In the genomic region with DNA sequence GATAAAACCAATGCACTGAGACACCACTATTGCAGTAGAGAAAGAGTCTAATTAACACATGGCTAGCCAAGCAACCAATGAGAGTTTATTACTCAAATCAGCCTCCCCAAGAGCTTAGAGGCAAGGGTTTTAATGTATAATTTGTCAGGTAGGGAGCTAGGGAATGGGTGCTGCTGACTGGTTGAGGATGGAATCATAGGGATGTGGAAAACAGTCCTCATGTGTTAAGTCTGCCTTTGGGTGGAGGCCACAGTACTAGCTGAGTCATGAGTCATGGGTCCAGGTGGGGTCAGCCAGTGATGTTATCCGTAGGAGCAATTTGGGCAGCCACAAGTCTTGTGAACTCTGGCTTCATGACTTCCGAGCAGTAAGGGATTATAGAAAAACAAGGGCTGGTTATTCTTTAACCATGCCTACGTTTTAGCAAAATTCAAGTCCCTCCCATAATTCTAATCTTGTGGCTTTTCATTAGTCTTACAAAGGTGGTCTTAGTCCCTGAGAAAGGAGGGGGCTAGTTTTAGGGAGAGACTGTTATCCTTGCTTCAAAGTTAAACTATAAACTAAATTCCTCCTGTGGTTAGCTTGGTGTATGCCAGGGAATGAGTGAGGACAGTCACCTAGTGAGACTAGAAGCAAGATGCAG, we compare ENCODE assay signal across 17 cellular contexts. TPM values are rescaled to one million over a fixed set of nuclear protein-coding genes. Genes with fewer than 3 reads are reported as not detected.
DNase-seq lines count a peak whose midpoint lies in the region; ATAC-seq, FAIRE-seq and TF ChIP-seq lines count a peak whose summit lies in the region.
"Had no signal": no experiment of that assay in that cellular context is flagged by ENCODE, and none has a peak within 500 bp of the region (broad histone marks: within the 10 kb centered on the region; RNA-seq: fewer than 3 reads in every experiment).

No MANE protein-coding gene starts in this region.

- H3K9me3 ChIP-seq in HepG2 (ENCODE audit: low read length) (peaks cover 13% of the 10 kb centered on the region), right lobe of liver (no peaks in the 10 kb centered on the region), heart right ventricle (peaks cover 0 to 9% (median 0%) of the 10 kb centered on the region in 11 donors)

- H3K4me3 ChIP-seq in HepG2 (replicated peaks in 1 of 3; ENCODE audit: insufficient read depth in 1 of 3, low read depth in 2 of 3, low read length in 3 of 3) (peak overlapping the region in 2 of 3 experiments; percentile 30 to 31; a peak in 2 of 6 replicates), right lobe of liver (no peak overlapping the region), heart right ventricle (no peak overlapping the region)
- H3K4me3 ChIP-seq: esophagus squamous epithelium had no signal

- TF ChIP-seq EP300 in HepG2 (IDR thresholded peaks at IDR 0.05; ENCODE audit: low read depth in 2 of 2, low read length in 2 of 2) (peak in 1 of 2 experiments; percentile 81; a peak in 1 of 4 replicates), HepG2 (CRISPR knock-in tag; IDR thresholded peaks at IDR 0.05; ENCODE audit: borderline replicate concordance) (no peak; the same call in 1 of the 2 replicates)

- POLR2A ChIA-PET in HepG2 (lab: Yijun Ruan, JAX): interaction anchor here (1.0 to 1.5 kb wide), 4 partner anchors 10 to 145 kb away, joined by 3 to 5 read pairs (median 4); a partner anchor contains a TSS

- H3K27ac ChIP-seq in HepG2 (ENCODE audit: extremely low read length, insufficient read depth, low read length) (peak overlapping the region; percentile 79), right lobe of liver (no peak overlapping the region), heart right ventricle (no peak overlapping the region)
- H3K27ac ChIP-seq: esophagus squamous epithelium had no signal

- peak overlapping the region; percentile 82 for H3K27ac Mint-ChIP-seq in activated naive CD8-positive, alpha-beta T cell
- H3K27ac Mint-ChIP-seq: mesothelial cell of epicardium had no signal

- no peak for TF ChIP-seq RAD21 in HepG2 (CRISPR knock-in tag; IDR thresholded peaks at IDR 0.05)

- DNase-seq in HepG2 (ENCODE audit: low spot score) (peak; percentile 83), right lobe of liver (no peak), kidney tubule cell (ENCODE audit: low spot score) (peak; percentile 97), heart right ventricle (no peak), HuH-7.5 (ENCODE audit: low spot score) (no peak), AML-193 (lab: John Stamatoyannopoulos, UW) (no peak)
- DNase-seq: COR-L47, esophagus squamous epithelium, kidney, NCI-H1694 treated with DMSO at 0.1 percent for 48 hours had no signal

- TF ChIP-seq CTCF in HepG2 (CRISPR knock-in tag; IDR thresholded peaks at IDR 0.05): no peak
- no peak for TF ChIP-seq CTCF in right lobe of liver (IDR thresholded peaks at IDR 0.05)
- no peak for TF ChIP-seq CTCF in heart right ventricle (IDR thresholded peaks at IDR 0.05)

- H3K36me3 ChIP-seq in HepG2 (replicated peaks in 1 of 2; ENCODE audit: control insufficient read depth in 1 of 2, insufficient read depth in 2 of 2, low read length in 2 of 2): no peaks in the 10 kb centered on the region
- H3K36me3 ChIP-seq in right lobe of liver: no peaks in the 10 kb centered on the region
- no peaks in the 10 kb centered on the region for H3K36me3 ChIP-seq in heart right ventricle
- H3K36me3 ChIP-seq: esophagus squamous epithelium had no signal

- no peak overlapping the region for H2AFZ ChIP-seq in HepG2 (ENCODE audit: low read length)

- ATAC-seq in HepG2 (peak; percentile 93), right lobe of liver (no peak), HG03280 (IDR thresholded peaks at IDR 0.05; ENCODE audit: unreplicated experiment) (no peak), heart right ventricle (no peak)
- ATAC-seq: HCT116, Right ventricle myocardium inferior had no signal

- H3K4me1 Mint-ChIP-seq in activated naive CD8-positive, alpha-beta T cell (ENCODE audit: low read depth): peaks cover 28% of the 10 kb centered on the region
- H3K4me1 Mint-ChIP-seq: mesothelial cell of epicardium had no signal

- H4K20me1 ChIP-seq in HepG2 (ENCODE audit: insufficient read depth, low read length): no peaks in the 10 kb centered on the region

- WGBS in HepG2 (ENCODE audit: low lambda C conversion rate): 0% methylated on average over 3 of the region's 3 CpGs
- 82% methylated on average over 3 of the region's 3 CpGs for WGBS in right lobe of liver (ENCODE audit: insufficient coverage, low coverage, low lambda C conversion rate, missing lambda C conversion rate)
- 84 to 87% methylated on average over 3 of the region's 3 CpGs for WGBS in heart right ventricle, 2 donors

- peaks cover 4% of the 10 kb centered on the region for H3K36me3 Mint-ChIP-seq in activated naive CD8-positive, alpha-beta T cell
- H3K36me3 Mint-ChIP-seq: mesothelial cell of epicardium had no signal

- H3K27me3 ChIP-seq in HepG2 (ENCODE audit: control insufficient read depth in 1 of 2, insufficient read depth in 2 of 2, low read length in 2 of 2) (no peaks in the 10 kb centered on the region), right lobe of liver (no peaks in the 10 kb centered on the region), heart right ventricle (no peaks in the 10 kb centered on the region)
- H3K27me3 ChIP-seq: esophagus squamous epithelium had no signal

- H3K27me3 Mint-ChIP-seq in activated naive CD8-positive, alpha-beta T cell: no peaks in the 10 kb centered on the region

- peak overlapping the region; percentile 76 for H3K4me2 ChIP-seq in HepG2 (ENCODE audit: low read depth, low read length)

- peak overlapping the region; percentile 46; the same call in 1 of the 2 replicates for H3K9ac ChIP-seq in HepG2 (ENCODE audit: insufficient read depth, low read depth, low read length)

- CTCF ChIA-PET in HepG2 (lab: Yijun Ruan, JAX; ENCODE audit: low intra/inter-chr PET ratio, low total read pairs): no interaction called here

- FAIRE-seq in HepG2 (lab: Jason Lieb, UNC): peak; percentile 56
- FAIRE-seq: bronchial epithelial cell, G401.6, kidney had no signal

- peaks cover 34% of the 10 kb centered on the region for H3K4me1 ChIP-seq in HepG2 (ENCODE audit: insufficient read depth, low read length)
- no peaks in the 10 kb centered on the region for H3K4me1 ChIP-seq in right lobe of liver
- H3K4me1 ChIP-seq in heart right ventricle: no peaks in the 10 kb centered on the region
- H3K4me1 ChIP-seq: esophagus squamous epithelium had no signal

- BruUV-seq in HepG2 (replicated peaks; lab: Mats Ljungman, UMichigan): no TSS peak

- H3K4me3 Mint-ChIP-seq in activated naive CD8-positive, alpha-beta T cell: peak overlapping the region; percentile 25
- H3K4me3 Mint-ChIP-seq: mesothelial cell of epicardium had no signal

- TF ChIP-seq POLR2A in HepG2 (IDR thresholded peaks at IDR 0.05; ENCODE audit: insufficient read depth in 1 of 2, low read depth in 2 of 2, low read length in 2 of 2): no peak
- TF ChIP-seq POLR2A in right lobe of liver (IDR thresholded peaks at IDR 0.05): no peak

- H3K79me2 ChIP-seq in HepG2 (ENCODE audit: insufficient read depth, low read length): no peaks in the 10 kb centered on the region

- peaks cover 6% of the 10 kb centered on the region for H3K9me3 Mint-ChIP-seq in activated naive CD8-positive, alpha-beta T cell (ENCODE audit: low read depth)

- in situ Hi-C loops in HepG2 (cut with HindIII; ENCODE audit: extremely low pct_ligation_motif_present, low pct_unique_long_range_greater_than_20kb): no loop called here

- intact Hi-C loops in HepG2 (cut with micrococcal nuclease; ENCODE audit: unreplicated experiment) (no loop called here), right lobe of liver (cut with DNase I) (no loop called here), heart right ventricle (cut with DNase I) (no loop called here)

TF ChIP-seq in HepG2, 621 proteins besides CTCF, POLR2A, EP300 and RAD21 (continues in another document):
- TF ChIP-seq ATF7-NPFF (CRISPR knock-in tag; IDR thresholded peaks at IDR 0.05; ENCODE audit: low read depth) (no peak), AHR (CRISPR knock-in tag; IDR thresholded peaks at IDR 0.05) (no peak)

RNA-seq across cellular contexts. Expression of a gene that starts 25.1 kb away (rescaled TPM):
- total RNA-seq in HepG2 (2016; rRNA removed; fragmentation: Illumina TruSeq; extraction: Trizol): 3.0 and 4.1 TPM in 2 replicates
- 0.26 TPM in 1 of 2 replicates, not detected in the other for total RNA-seq in HepG2 (2016; cell fraction: cytosol; rRNA removed; fragmentation: Illumina TruSeq; extraction: Trizol; ENCODE audit: low read depth)
- 4.4 and 5.4 TPM in 2 replicates for total RNA-seq in HepG2 (2016; cell fraction: insoluble cytoplasmic fraction; rRNA removed; fragmentation: Illumina TruSeq; extraction: Trizol)
- 0.41 and 1.4 TPM in 2 replicates for total RNA-seq in HepG2 (2016; cell fraction: membrane; rRNA removed; fragmentation: Illumina TruSeq; extraction: Trizol)
- total RNA-seq in HepG2 (2016; cell fraction: nucleus; rRNA removed; fragmentation: Illumina TruSeq; extraction: Trizol): 0.62 and 2.0 TPM in 2 replicates
- 114 and 174 TPM in 2 replicates for polyA plus RNA-seq in HepG2 (2011; rRNA removed)
- polyA plus RNA-seq in HepG2 (2011; cell fraction: cytosol; rRNA removed): 89.3 and 91.5 TPM in 2 replicates
- polyA plus RNA-seq in HepG2 (2011; cell fraction: nucleus; rRNA removed): 32.8 and 35.4 TPM in 2 replicates
- 48.6 and 109 TPM in 2 replicates for polyA plus RNA-seq in HepG2 (2012)
- polyA plus RNA-seq in HepG2 (2016; cell fraction: cytosol; fragmentation: Illumina TruSeq; extraction: Trizol; ENCODE audit: low read depth): 0.60 and 0.87 TPM in 2 replicates
- polyA plus RNA-seq in HepG2 (2016; cell fraction: insoluble cytoplasmic fraction; fragmentation: Illumina TruSeq; extraction: Trizol; ENCODE audit: low read depth): 2.7 and 7.6 TPM in 2 replicates
- polyA plus RNA-seq in HepG2 (2016; cell fraction: membrane; fragmentation: Illumina TruSeq; extraction: Trizol; ENCODE audit: low read depth): 1.3 and 1.9 TPM in 2 replicates
- polyA plus RNA-seq in HepG2 (2016; cell fraction: nucleus; fragmentation: Illumina TruSeq; extraction: Trizol; ENCODE audit: insufficient read depth, low read depth): 2.5 and 2.6 TPM in 2 replicates
- polyA minus RNA-seq in HepG2 (2011; rRNA and poly(A)+ RNA removed; ENCODE audit: low replicate concordance): 14.2 and 63.9 TPM in 2 replicates
- 51.4 and 53.3 TPM in 2 replicates for polyA minus RNA-seq in HepG2 (2011; cell fraction: cytosol; rRNA and poly(A)+ RNA removed)
- polyA minus RNA-seq in HepG2 (2011; cell fraction: nucleus; rRNA and poly(A)+ RNA removed): 30.3 and 46.6 TPM in 2 replicates
- 10 to 100 TPM in 4 of 6 experiments, 1 to 10 TPM in 2; 6.0 to 18.9 (median 11.8) TPM for total RNA-seq in right lobe of liver
- 1 to 10 TPM in 3 of 10 donors, under 1 TPM in 7; 0.39 to 9.4 (median 0.66) TPM for total RNA-seq in heart right ventricle
- under 1 TPM; 0.51 to 0.64 TPM for polyA plus RNA-seq in heart right ventricle

Comparison
In these comparisons a context has a peak if more than half of its experiments do, and no peak if none do; other contexts are left out.
1. DNase-seq: peak in HepG2 (single experiment) and kidney tubule cell (single experiment); none in right lobe of liver (0 of 3), heart right ventricle (0 of 2), HuH-7.5 (single experiment) and AML-193 (0 of 2).
2. H3K4me3 ChIP-seq: peak in HepG2 (2 of 3); none in right lobe of liver (0 of 3) and heart right ventricle (0 of 10).